Comparison of ENCODE assay signal across 23 cellular contexts in the genomic region with DNA sequence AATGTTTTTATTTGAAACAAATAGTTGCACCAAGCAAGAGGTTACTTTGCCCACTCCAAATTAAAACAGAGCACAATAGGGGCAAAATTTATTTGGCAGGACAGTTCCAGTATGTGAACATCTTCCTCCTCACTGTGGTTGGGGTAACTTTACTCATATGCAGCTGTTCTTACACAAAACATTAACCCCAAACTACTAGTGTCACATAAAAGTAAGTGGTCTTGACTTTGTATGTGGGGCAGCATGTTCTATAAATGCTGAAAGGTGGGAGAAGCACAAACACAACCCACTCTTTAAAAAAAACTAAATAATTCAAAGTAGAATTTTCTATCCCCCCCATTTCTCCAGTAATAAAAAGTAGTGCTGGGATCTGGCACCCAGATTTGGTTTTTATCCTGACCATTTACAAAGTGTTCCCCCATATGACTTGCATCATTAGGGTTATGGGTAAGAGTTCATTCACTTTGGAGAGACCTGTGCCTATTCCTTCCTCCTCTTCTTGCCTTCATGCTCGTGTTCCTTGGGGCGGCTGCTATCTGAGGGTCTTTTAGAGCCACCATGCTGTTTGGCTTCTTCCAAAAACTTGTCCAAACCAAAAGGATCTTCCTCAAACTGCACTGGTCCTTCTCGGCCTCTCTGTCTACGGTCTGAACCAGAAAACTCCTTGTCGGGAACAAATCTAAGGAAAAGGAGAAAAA. TPM values are rescaled to one million over a fixed set of nuclear protein-coding genes. Genes with fewer than 3 reads are reported as not detected.
DNase-seq lines count a peak whose midpoint lies in the region; ATAC-seq and TF ChIP-seq lines count a peak whose summit lies in the region.
"Had no signal": no experiment of that assay in that cellular context is flagged by ENCODE, and none has a peak within 500 bp of the region (broad histone marks: within the 10 kb centered on the region; RNA-seq: fewer than 3 reads in every experiment).

No MANE protein-coding gene starts in this region.

- no peaks in the 10 kb centered on the region for H3K27me3 Mint-ChIP-seq in activated naive CD4-positive, alpha-beta T cell treated with anti-CD3 and anti-CD28 coated beads, Interleukin-2, amount 10 ng/mL, durations not matched to agents 7 days and 5 days
- H3K27me3 Mint-ChIP-seq in GM23338 (ENCODE audit: insufficient read depth, low read depth, poor library complexity) (no peaks in the 10 kb centered on the region), nephron progenitor cell (ENCODE audit: low read depth, poor library complexity) (no peaks in the 10 kb centered on the region)
- H3K27me3 Mint-ChIP-seq in activated naive CD8-positive, alpha-beta T cell, result no peaks in the 10 kb centered on the region
- H3K27me3 Mint-ChIP-seq: brain; CD4-positive, alpha-beta T cell; stimulated activated naive CD8-positive, alpha-beta T cell treated with anti-CD3 and anti-CD28 coated beads, Interleukin-15, amount 100 ng/mL, for 72 hours had no signal

- DNase-seq in activated naive CD4-positive, alpha-beta T cell treated with anti-CD3 and anti-CD28 coated beads, Interleukin-2, amount 50 U/mL, for 72 hours (ENCODE audit: low spot score in 2 of 2), result no peak
- DNase-seq in activated naive CD4-positive, alpha-beta T cell treated with anti-CD3 and anti-CD28 coated beads, Interleukin-2, amount 10 ng/mL, durations not matched to agents 7 days and 5 days, result no peak
- DNase-seq in GM23338 (ENCODE audit: low spot score) (no peak), nephron progenitor cell (no peak), OCI-M2 (lab: John Stamatoyannopoulos, UW; ENCODE audit: unreplicated experiment) (no peak), transverse colon (no peak)
- DNase-seq: CD4-positive, alpha-beta T cell; colonic mucosa; H7; Kasumi-1; left ventricle myocardium inferior; NCI-H1105; NCI-H2029 treated with DMSO at 0.1 percent for 48 hours; NCI-H446; RPMI8226; stimulated activated CD4-positive, alpha-beta T cell treated with anti-CD3 and anti-CD28 coated beads, Interleukin-4, amount 100 ng/mL, for 1 hour; stimulated activated naive CD8-positive, alpha-beta T cell treated with anti-CD3 and anti-CD28 coated beads, Interleukin-15, amount 100 ng/mL, for 72 hours; T1000 had no signal

- peaks cover 1% of the 10 kb centered on the region for H3K4me1 Mint-ChIP-seq in activated naive CD4-positive, alpha-beta T cell treated with anti-CD3 and anti-CD28 coated beads, Interleukin-2, amount 10 ng/mL, durations not matched to agents 7 days and 5 days
- H3K4me1 Mint-ChIP-seq in GM23338 (no peaks in the 10 kb centered on the region), nephron progenitor cell (no peaks in the 10 kb centered on the region)
- peaks cover 16% of the 10 kb centered on the region for H3K4me1 Mint-ChIP-seq in activated naive CD8-positive, alpha-beta T cell (ENCODE audit: low read depth)

- peak overlapping the region; percentile 16 to 87 for H3K27ac Mint-ChIP-seq in activated naive CD4-positive, alpha-beta T cell treated with anti-CD3 and anti-CD28 coated beads, Interleukin-2, amount 50 U/mL, for 72 hours
- no peak overlapping the region for H3K27ac Mint-ChIP-seq in activated naive CD4-positive, alpha-beta T cell treated with anti-CD3 and anti-CD28 coated beads, Interleukin-2, amount 10 ng/mL, durations not matched to agents 7 days and 5 days
- H3K27ac Mint-ChIP-seq in GM23338, result no peak overlapping the region
- peak overlapping the region; percentile 36 for H3K27ac Mint-ChIP-seq in activated naive CD8-positive, alpha-beta T cell
- H3K27ac Mint-ChIP-seq in nephron progenitor cell, result peak overlapping the region; percentile 17
- H3K27ac Mint-ChIP-seq: CD4-positive, alpha-beta T cell had no signal

- no peak for TF ChIP-seq POLR2A in transverse colon (IDR thresholded peaks at IDR 0.05)

- H3K4me2 ChIP-seq in GM23338, result no peak overlapping the region

- 79 to 80% methylated on average over 5 of the region's 5 CpGs for WGBS in transverse colon (ENCODE audit: low coverage in 1 of 2), 2 donors

- in situ Hi-C loops in transverse colon (cut with MboI; ENCODE audit: low pct_ligation_motif_present in 1 of 4, low pct_unique_long_range_greater_than_20kb in 1 of 4, low sequenced_read_pairs in 3 of 4), result loop anchor here in 1 of 4 donors (10.0 kb wide), 1 partner anchor 263 kb away; a partner anchor contains a TSS

- H3K4me1 ChIP-seq in GM23338 (ENCODE audit: insufficient read depth) (no peaks in the 10 kb centered on the region), transverse colon (no peaks in the 10 kb centered on the region)
- H3K4me1 ChIP-seq: colonic mucosa, tibial nerve had no signal

- H3K36me3 ChIP-seq in GM23338 (ENCODE audit: insufficient read depth), result peaks cover 59% of the 10 kb centered on the region
- peaks cover 0 to 73% (median 31%) of the 10 kb centered on the region in 4 donors for H3K36me3 ChIP-seq in transverse colon
- H3K36me3 ChIP-seq: colonic mucosa had no signal

- no peak for TF ChIP-seq EP300 in transverse colon (IDR thresholded peaks at IDR 0.05; ENCODE audit: low read depth)

- peaks cover 8 to 49% of the 10 kb centered on the region in 2 donors for H3K36me3 Mint-ChIP-seq in activated naive CD4-positive, alpha-beta T cell treated with anti-CD3 and anti-CD28 coated beads, Interleukin-2, amount 50 U/mL, for 72 hours
- H3K36me3 Mint-ChIP-seq in activated naive CD4-positive, alpha-beta T cell treated with anti-CD3 and anti-CD28 coated beads, Interleukin-2, amount 10 ng/mL, durations not matched to agents 7 days and 5 days, result peaks cover 44% of the 10 kb centered on the region
- peaks cover 88% of the 10 kb centered on the region for H3K36me3 Mint-ChIP-seq in GM23338 (ENCODE audit: low read depth)
- peaks cover 16% of the 10 kb centered on the region for H3K36me3 Mint-ChIP-seq in activated naive CD8-positive, alpha-beta T cell
- H3K36me3 Mint-ChIP-seq in nephron progenitor cell (ENCODE audit: low read depth), result peaks cover 78% of the 10 kb centered on the region

- H3K9me3 Mint-ChIP-seq in activated naive CD4-positive, alpha-beta T cell treated with anti-CD3 and anti-CD28 coated beads, Interleukin-2, amount 50 U/mL, for 72 hours, result no peaks in the 10 kb centered on the region
- no peaks in the 10 kb centered on the region for H3K9me3 Mint-ChIP-seq in activated naive CD4-positive, alpha-beta T cell treated with anti-CD3 and anti-CD28 coated beads, Interleukin-2, amount 10 ng/mL, durations not matched to agents 7 days and 5 days
- H3K9me3 Mint-ChIP-seq in GM23338 (no peaks in the 10 kb centered on the region; the same call in 2 of the 3 replicates), nephron progenitor cell (no peaks in the 10 kb centered on the region)
- H3K9me3 Mint-ChIP-seq in activated naive CD8-positive, alpha-beta T cell (ENCODE audit: low read depth), result no peaks in the 10 kb centered on the region
- H3K9me3 Mint-ChIP-seq: brain; CD4-positive, alpha-beta T cell; stimulated activated naive CD8-positive, alpha-beta T cell treated with anti-CD3 and anti-CD28 coated beads, Interleukin-15, amount 100 ng/mL, for 72 hours had no signal

- H4K20me1 ChIP-seq in GM23338 (replicated peaks; ENCODE audit: insufficient read depth), result peaks cover 21% of the 10 kb centered on the region

- TF ChIP-seq CTCF in GM23338 (conservative IDR thresholded peaks at IDR 0.05; ENCODE audit: low read depth in 2 of 2), result no peak
- no peak for TF ChIP-seq CTCF in nephron progenitor cell (IDR thresholded peaks at IDR 0.05)
- TF ChIP-seq CTCF in transverse colon (IDR thresholded peaks at IDR 0.05), result no peak

- H2AFZ ChIP-seq in GM23338, result no peak overlapping the region

- CTCF ChIA-PET in activated naive CD4-positive, alpha-beta T cell treated with anti-CD3 and anti-CD28 coated beads, Interleukin-2, amount 10 ng/mL, durations not matched to agents 7 days and 5 days (lab: Charles Lee), result no interaction called here

- no peaks in the 10 kb centered on the region for H3K9me2 ChIP-seq in GM23338 (ENCODE audit: insufficient read depth)

- no peaks in the 10 kb centered on the region for H3K9me3 ChIP-seq in transverse colon
- H3K9me3 ChIP-seq: colonic mucosa, left ventricle myocardium inferior, tibial nerve had no signal

- H3K27ac ChIP-seq in GM23338 (ENCODE audit: low read depth), result peak overlapping the region; percentile 76; the same call in 1 of the 2 replicates
- no peak overlapping the region for H3K27ac ChIP-seq in transverse colon
- H3K27ac ChIP-seq: colonic mucosa, left ventricle myocardium inferior, tibial nerve had no signal

- no peaks in the 10 kb centered on the region for H3K27me3 ChIP-seq in GM23338 (ENCODE audit: insufficient read depth)
- no peaks in the 10 kb centered on the region for H3K27me3 ChIP-seq in transverse colon
- H3K27me3 ChIP-seq: colonic mucosa, tibial nerve had no signal

- peaks cover 23% of the 10 kb centered on the region for H3K79me2 ChIP-seq in GM23338 (replicated peaks; ENCODE audit: insufficient read depth)

- H3F3A ChIP-seq in GM23338 (replicated peaks; ENCODE audit: low read depth), result peaks cover 13% of the 10 kb centered on the region; the same call in 1 of the 2 replicates

- ATAC-seq in activated naive CD4-positive, alpha-beta T cell treated with anti-CD3 and anti-CD28 coated beads, Interleukin-2, amount 50 U/mL, for 72 hours, result no peak
- no peak for ATAC-seq in GM23338
- ATAC-seq in HG02763 (IDR thresholded peaks at IDR 0.05; ENCODE audit: unreplicated experiment), result no peak
- ATAC-seq: activated CD4-positive, CD25-positive, alpha-beta regulatory T cell treated with anti-CD3 and anti-CD28 coated beads, Interleukin-2, amount 50 U/mL, for 24 hours; stimulated activated naive CD8-positive, alpha-beta T cell treated with anti-CD3 and anti-CD28 coated beads, Interleukin-15, amount 100 ng/mL, for 72 hours had no signal

- no peak overlapping the region for H3K4me3 Mint-ChIP-seq in activated naive CD4-positive, alpha-beta T cell treated with anti-CD3 and anti-CD28 coated beads, Interleukin-2, amount 10 ng/mL, durations not matched to agents 7 days and 5 days
- H3K4me3 Mint-ChIP-seq in GM23338 (no peak overlapping the region), nephron progenitor cell (no peak overlapping the region)
- no peak overlapping the region for H3K4me3 Mint-ChIP-seq in activated naive CD8-positive, alpha-beta T cell
- H3K4me3 Mint-ChIP-seq: brain; CD4-positive, alpha-beta T cell; stimulated activated naive CD8-positive, alpha-beta T cell treated with anti-CD3 and anti-CD28 coated beads, Interleukin-15, amount 100 ng/mL, for 72 hours had no signal

- H3K4me3 ChIP-seq in GM23338, result no peak overlapping the region
- no peak overlapping the region for H3K4me3 ChIP-seq in transverse colon
- H3K4me3 ChIP-seq: colonic mucosa, left ventricle myocardium inferior, tibial nerve had no signal

- intact Hi-C loops in transverse colon (cut with DNase I; ENCODE audit: low total_unique reads), result no loop called here

RNA-seq across cellular contexts. Expression of a gene that starts 9.9 kb away (rescaled TPM):
- total RNA-seq in activated naive CD4-positive, alpha-beta T cell treated with anti-CD3 and anti-CD28 coated beads, Interleukin-2, amount 50 U/mL, for 72 hours, result 100 to 1,000 TPM in 1 of 2 donors, 10 to 100 TPM in 1; 45.9 to 123 TPM
- 240 and 388 TPM in 2 replicates for total RNA-seq in GM23338 (2014; rRNA removed; shearing (Covaris generic))
- polyA plus RNA-seq in GM23338 (2016; fragmentation: Nextera tagmentation; extraction: Ambion mirVana), result 2,291 and 2,492 TPM in 2 replicates
- 100 to 1,000 TPM in 2 of 4 donors, 10 to 100 TPM in 1, not detected in 1; 81.2 to 277 (median 181) TPM for total RNA-seq in transverse colon

RNA-seq across cellular contexts. Expression of a gene that starts 9.9 kb away (rescaled TPM):
- 10 to 100 TPM; 16.6 to 17.2 TPM for total RNA-seq in activated naive CD4-positive, alpha-beta T cell treated with anti-CD3 and anti-CD28 coated beads, Interleukin-2, amount 50 U/mL, for 72 hours
- 18.8 and 22.2 TPM in 2 replicates for total RNA-seq in GM23338 (2014; rRNA removed; shearing (Covaris generic))
- polyA plus RNA-seq in GM23338 (2016; fragmentation: Nextera tagmentation; extraction: Ambion mirVana), result 8.8 and 13.0 TPM in 2 replicates
- 10 to 100 TPM in 2 of 4 donors, 1 to 10 TPM in 2; 5.2 to 15.6 (median 10.4) TPM for total RNA-seq in transverse colon

RNA-seq across cellular contexts. Expression of a gene that starts 43.2 kb away (rescaled TPM):
- 100 to 1,000 TPM; 105 to 142 TPM for total RNA-seq in activated naive CD4-positive, alpha-beta T cell treated with anti-CD3 and anti-CD28 coated beads, Interleukin-2, amount 50 U/mL, for 72 hours
- total RNA-seq in GM23338 (2014; rRNA removed; shearing (Covaris generic)), result 58.9 and 60.5 TPM in 2 replicates
- polyA plus RNA-seq in GM23338 (2016; fragmentation: Nextera tagmentation; extraction: Ambion mirVana), result 127 and 129 TPM in 2 replicates
- total RNA-seq in transverse colon, result 10 to 100 TPM; 35.2 to 82.7 (median 56.9) TPM

Comparison
In these comparisons a context has a peak if more than half of its experiments do, and no peak if none do; other contexts are left out.
1. H3K27ac Mint-ChIP-seq: peak in activated naive CD4-positive, alpha-beta T cell treated with anti-CD3 and anti-CD28 coated beads, Interleukin-2, amount 50 U/mL, for 72 hours (2 of 2), activated naive CD8-positive, alpha-beta T cell (single experiment) and nephron progenitor cell (single experiment); none in activated naive CD4-positive, alpha-beta T cell treated with anti-CD3 and anti-CD28 coated beads, Interleukin-2, amount 10 ng/mL, durations not matched to agents 7 days and 5 days (single experiment) and GM23338 (single experiment).